Comparison of ENCODE assay signal across 16 cellular contexts in genomic region chr4:140777894-140778293, GRCh38.
"Had no signal": no experiment of that assay in that cellular context is flagged by ENCODE, and none has a peak within 500 bp of the region (broad histone marks: within the 10 kb centered on the region; RNA-seq: fewer than 3 reads in every experiment).

No MANE protein-coding gene starts in this region.

- H3K9me3 Mint-ChIP-seq: activated naive CD4-positive, alpha-beta T cell treated with anti-CD3 and anti-CD28 coated beads, Interleukin-2, amount 10 ng/mL, durations not matched to agents 7 days and 5 days; natural killer cell had no signal

- H3K27ac ChIP-seq: epithelial cell of prostate, heart left ventricle, neutrophil, parathyroid adenoma, thyroid gland, VCaP had no signal

- H3K9me3 ChIP-seq: heart left ventricle, neutrophil, thyroid gland had no signal

- H3K4me1 Mint-ChIP-seq: activated naive CD4-positive, alpha-beta T cell treated with anti-CD3 and anti-CD28 coated beads, Interleukin-2, amount 10 ng/mL, durations not matched to agents 7 days and 5 days; immature natural killer cell; natural killer cell had no signal

- H3K27me3 ChIP-seq: heart left ventricle, neutrophil, thyroid gland had no signal

- H3K36me3 Mint-ChIP-seq: activated naive CD4-positive, alpha-beta T cell treated with anti-CD3 and anti-CD28 coated beads, Interleukin-2, amount 10 ng/mL, durations not matched to agents 7 days and 5 days; immature natural killer cell; natural killer cell had no signal

- H3K27ac Mint-ChIP-seq: activated naive CD4-positive, alpha-beta T cell treated with anti-CD3 and anti-CD28 coated beads, Interleukin-2, amount 10 ng/mL, durations not matched to agents 7 days and 5 days; effector memory CD8-positive, alpha-beta T cell; immature natural killer cell; natural killer cell had no signal

- H3K4me3 Mint-ChIP-seq: activated naive CD4-positive, alpha-beta T cell treated with anti-CD3 and anti-CD28 coated beads, Interleukin-2, amount 10 ng/mL, durations not matched to agents 7 days and 5 days; effector memory CD8-positive, alpha-beta T cell; immature natural killer cell; natural killer cell had no signal

- ATAC-seq: effector memory CD8-positive, alpha-beta T cell; heart left ventricle; natural killer cell had no signal

- H3K4me1 ChIP-seq: heart left ventricle, parathyroid adenoma, thyroid gland had no signal

- H3K36me3 ChIP-seq: heart left ventricle, neutrophil, thyroid gland had no signal

- H3K27me3 Mint-ChIP-seq: activated naive CD4-positive, alpha-beta T cell treated with anti-CD3 and anti-CD28 coated beads, Interleukin-2, amount 10 ng/mL, durations not matched to agents 7 days and 5 days; effector memory CD8-positive, alpha-beta T cell had no signal

- H3K4me3 ChIP-seq: heart left ventricle, thyroid gland had no signal

- DNase-seq: activated CD4-positive, alpha-beta T cell treated with anti-CD3 and anti-CD28 coated beads for 1 hour; activated CD4-positive, alpha-beta T cell treated with anti-CD3 and anti-CD28 coated beads, Interleukin-2, amount 50 U/mL, for 48 hours; activated naive CD4-positive, alpha-beta T cell treated with anti-CD3 and anti-CD28 coated beads, Interleukin-2, amount 10 ng/mL, durations not matched to agents 7 days and 5 days; dermis blood vessel endothelial cell; effector memory CD8-positive, alpha-beta T cell; heart left ventricle; immature natural killer cell; mesenchymal stem cell; natural killer cell; stimulated activated CD4-positive, alpha-beta T cell treated with anti-CD3 and anti-CD28 coated beads, Interleukin-12 subunit alpha, Interleukin-12 subunit beta, amount 100 ng/mL, for 4 hours; stimulated activated CD4-positive, alpha-beta T cell treated with anti-CD3 and anti-CD28 coated beads, Interleukin-2, amount 100 ng/mL, for 24 hours; thyroid gland had no signal
